Comparison of ENCODE assay signal across 8 cellular contexts in the genomic region with DNA sequence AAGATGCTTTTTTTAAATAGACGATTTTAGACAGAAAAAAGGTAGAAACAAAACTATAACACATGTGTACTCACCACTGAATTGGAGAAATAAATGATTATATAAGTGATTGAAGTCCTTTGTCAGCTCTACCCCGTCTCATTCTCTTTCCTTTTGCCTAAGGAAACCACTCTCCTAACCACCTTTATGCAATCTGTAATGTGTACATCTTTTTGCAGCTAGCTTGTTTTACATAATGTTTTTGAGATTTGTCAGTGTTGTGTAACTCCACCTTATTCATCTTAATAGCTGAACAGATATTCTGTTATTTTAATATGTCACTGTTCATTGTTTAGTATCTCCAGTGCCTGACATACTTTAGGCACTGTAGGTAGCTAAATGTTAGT. TPM values are rescaled to one million over a fixed set of nuclear protein-coding genes. Genes with fewer than 3 reads are reported as not detected.
DNase-seq lines count a peak whose midpoint lies in the region; ATAC-seq and TF ChIP-seq lines count a peak whose summit lies in the region.

No MANE protein-coding gene starts in this region.

- H3K9me3 ChIP-seq in HEK293 (ENCODE audit: control insufficient read depth, insufficient read depth, low read depth, low read length) (no peaks in the 10 kb centered on the region), T-helper 17 cell (ENCODE audit: control insufficient read depth, low read length, poor library complexity, severe bottlenecking) (no peaks in the 10 kb centered on the region), skeletal muscle satellite cell (replicated peaks; ENCODE audit: low read length) (no peaks in the 10 kb centered on the region)

- H3K36me3 Mint-ChIP-seq in T-helper 17 cell (ENCODE audit: low read depth): no peaks in the 10 kb centered on the region

- peak overlapping the region; percentile 98 for H3K4me3 Mint-ChIP-seq in T-helper 17 cell

- H3K9ac ChIP-seq in skeletal muscle satellite cell (ENCODE audit: low read depth, low read length): peak overlapping the region; percentile 97

- no peaks in the 10 kb centered on the region for H3K27me3 Mint-ChIP-seq in T-helper 17 cell

- peaks cover 0 to 34% of the 10 kb centered on the region in 2 experiments for H3K36me3 ChIP-seq in HEK293 (ENCODE audit: control insufficient read depth in 2 of 2, insufficient read depth in 1 of 2, low read length in 2 of 2)
- H3K36me3 ChIP-seq in skeletal muscle satellite cell (ENCODE audit: insufficient read depth, low read length): peaks cover 29% of the 10 kb centered on the region

- H3K27ac ChIP-seq in HEK293 (ENCODE audit: extremely low read depth, low read depth, low read length) (no peak overlapping the region; the same call in 1 of the 2 replicates), foreskin keratinocyte (peak overlapping the region; percentile 88)

- POLR2A ChIA-PET in HEK293 (lab: Yijun Ruan, JAX): interaction anchor here (1.2 to 2.3 kb wide), 4 partner anchors 8 to 30 kb away, joined by 3 to 18 read pairs (median 5); a partner anchor contains a TSS

- no peaks in the 10 kb centered on the region for H3K4me1 ChIP-seq in HEK293 (ENCODE audit: control insufficient read depth, insufficient read depth, low read length)
- H3K4me1 ChIP-seq in foreskin keratinocyte: peaks cover 19% of the 10 kb centered on the region
- peaks cover 29% of the 10 kb centered on the region for H3K4me1 ChIP-seq in skeletal muscle satellite cell (ENCODE audit: control insufficient read depth, insufficient read depth, low read length)

- DNase-seq in T-helper 17 cell (no peak), foreskin keratinocyte (no peak), DMS153 treated with DMSO at 0.1 percent for 48 hours (lab: John Stamatoyannopoulos, UW; ENCODE audit: unreplicated experiment) (no peak), COLO829 (ENCODE audit: low spot score) (no peak), SW 1271 (lab: John Stamatoyannopoulos, UW) (no peak)
- no peak for DNase-seq in stimulated activated naive CD4-positive, alpha-beta T cell (lab: John Stamatoyannopoulos, UW)

- H3K27me3 ChIP-seq in foreskin keratinocyte (no peaks in the 10 kb centered on the region), skeletal muscle satellite cell (ENCODE audit: control insufficient read depth, insufficient read depth, low read length) (no peaks in the 10 kb centered on the region)

- H3K27ac Mint-ChIP-seq in T-helper 17 cell: peak overlapping the region; percentile 100

- CTCF ChIA-PET in HEK293 (lab: Yijun Ruan, JAX): interaction anchor here (0.7 to 1.1 kb wide), 2 partner anchors 123 to 748 kb away, joined by 3 to 4 read pairs; no protein-coding TSS in a partner anchor

- H3K4me3 ChIP-seq in HEK293 (ENCODE audit: low read depth, low read length) (peak overlapping the region; percentile 84), skeletal muscle satellite cell (ENCODE audit: low read length) (peak overlapping the region; percentile 75)

- ATAC-seq in T-helper 17 cell: no peak
- no peak for ATAC-seq in foreskin keratinocyte

- peak overlapping the region; percentile 90 for H3K4me2 ChIP-seq in skeletal muscle satellite cell (ENCODE audit: low read length)

- H3K4me1 Mint-ChIP-seq in T-helper 17 cell: peaks cover 20% of the 10 kb centered on the region

- TF ChIP-seq CTCF in HEK293 (tag by site-specific recombination; IDR thresholded peaks at IDR 0.05): no peak
- no peak for TF ChIP-seq CTCF in foreskin keratinocyte (conservative IDR thresholded peaks at IDR 0.05)

TF ChIP-seq in HEK293, 187 proteins besides CTCF, POLR2A, EP300 and RAD21:
- TF ChIP-seq ZNF521 (tag by site-specific recombination; IDR thresholded peaks at IDR 0.05) (no peak), KLF16 (tag by site-specific recombination; IDR thresholded peaks at IDR 0.05) (no peak), ZNF121 (tag by site-specific recombination; IDR thresholded peaks at IDR 0.05) (no peak), ZNF501 (tag by site-specific recombination; IDR thresholded peaks at IDR 0.05) (no peak), ZNF560 (tag by site-specific recombination; IDR thresholded peaks at IDR 0.05; ENCODE audit: borderline replicate concordance) (no peak), ZBTB21 (tag by site-specific recombination; IDR thresholded peaks at IDR 0.05) (no peak), ZNF600 (tag by site-specific recombination; IDR thresholded peaks at IDR 0.05) (no peak), ZFP37 (tag by site-specific recombination; IDR thresholded peaks at IDR 0.05) (no peak)
- TF ChIP-seq, protein P1, sequence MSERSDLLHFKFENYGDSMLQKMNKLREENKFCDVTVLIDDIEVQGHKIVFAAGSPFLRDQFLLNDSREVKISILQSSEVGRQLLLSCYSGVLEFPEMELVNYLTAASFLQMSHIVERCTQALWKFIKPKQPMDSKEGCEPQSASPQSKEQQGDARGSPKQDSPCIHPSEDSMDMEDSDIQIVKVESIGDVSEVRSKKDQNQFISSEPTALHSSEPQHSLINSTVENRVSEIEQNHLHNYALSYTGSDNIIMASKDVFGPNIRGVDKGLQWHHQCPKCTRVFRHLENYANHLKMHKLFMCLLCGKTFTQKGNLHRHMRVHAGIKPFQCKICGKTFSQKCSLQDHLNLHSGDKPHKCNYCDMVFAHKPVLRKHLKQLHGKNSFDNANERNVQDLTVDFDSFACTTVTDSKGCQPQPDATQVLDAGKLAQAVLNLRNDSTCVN (tag by site-specific recombination; optimal IDR thresholded peaks at IDR 0.05): no peak
- TF ChIP-seq, protein P2, sequence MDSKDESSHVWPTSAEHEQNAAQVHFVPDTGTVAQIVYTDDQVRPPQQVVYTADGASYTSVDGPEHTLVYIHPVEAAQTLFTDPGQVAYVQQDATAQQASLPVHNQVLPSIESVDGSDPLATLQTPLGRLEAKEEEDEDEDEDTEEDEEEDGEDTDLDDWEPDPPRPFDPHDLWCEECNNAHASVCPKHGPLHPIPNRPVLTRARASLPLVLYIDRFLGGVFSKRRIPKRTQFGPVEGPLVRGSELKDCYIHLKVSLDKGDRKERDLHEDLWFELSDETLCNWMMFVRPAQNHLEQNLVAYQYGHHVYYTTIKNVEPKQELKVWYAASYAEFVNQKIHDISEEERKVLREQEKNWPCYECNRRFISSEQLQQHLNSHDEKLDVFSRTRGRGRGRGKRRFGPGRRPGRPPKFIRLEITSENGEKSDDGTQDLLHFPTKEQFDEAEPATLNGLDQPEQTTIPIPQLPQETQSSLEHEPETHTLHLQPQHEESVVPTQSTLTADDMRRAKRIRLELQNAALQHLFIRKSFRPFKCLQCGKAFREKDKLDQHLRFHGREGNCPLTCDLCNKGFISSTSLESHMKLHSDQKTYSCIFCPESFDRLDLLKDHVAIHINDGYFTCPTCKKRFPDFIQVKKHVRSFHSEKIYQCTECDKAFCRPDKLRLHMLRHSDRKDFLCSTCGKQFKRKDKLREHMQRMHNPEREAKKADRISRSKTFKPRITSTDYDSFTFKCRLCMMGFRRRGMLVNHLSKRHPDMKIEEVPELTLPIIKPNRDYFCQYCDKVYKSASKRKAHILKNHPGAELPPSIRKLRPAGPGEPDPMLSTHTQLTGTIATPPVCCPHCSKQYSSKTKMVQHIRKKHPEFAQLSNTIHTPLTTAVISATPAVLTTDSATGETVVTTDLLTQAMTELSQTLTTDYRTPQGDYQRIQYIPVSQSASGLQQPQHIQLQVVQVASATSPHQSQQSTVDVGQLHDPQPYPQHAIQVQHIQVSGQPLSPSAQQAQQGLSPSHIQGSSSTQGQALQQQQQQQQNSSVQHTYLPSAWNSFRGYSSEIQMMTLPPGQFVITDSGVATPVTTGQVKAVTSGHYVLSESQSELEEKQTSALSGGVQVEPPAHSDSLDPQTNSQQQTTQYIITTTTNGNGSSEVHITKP (tag by site-specific recombination; IDR thresholded peaks at IDR 0.05): no peak

RNA-seq across cellular contexts. Expression of a gene that starts 0.7 kb away (rescaled TPM):
- total RNA-seq in T-helper 17 cell (10 to 100 TPM; 14.1 to 20.5 TPM), foreskin keratinocyte (34.8 and 35.2 TPM in 2 replicates)
- 32.8 and 38.3 TPM in 2 replicates for polyA plus RNA-seq in foreskin keratinocyte
- total RNA-seq in skeletal muscle satellite cell (2012; rRNA removed): 10.0 and 19.3 TPM in 2 replicates

RNA-seq across cellular contexts. Expression of a gene that starts 20.5 kb away (rescaled TPM):
- 1 to 10 TPM in 1 of 2 donors, under 1 TPM in 1; 0.89 to 1.9 TPM for total RNA-seq in T-helper 17 cell
- total RNA-seq in foreskin keratinocyte: 3.2 and 4.4 TPM in 2 replicates
- 3.4 and 4.3 TPM in 2 replicates for polyA plus RNA-seq in foreskin keratinocyte
- 3.8 and 4.8 TPM in 2 replicates for total RNA-seq in skeletal muscle satellite cell (2012; rRNA removed)

RNA-seq across cellular contexts. Expression of a gene that starts 27.2 kb away (rescaled TPM):
- 10 to 100 TPM; 48.7 to 49.9 TPM for total RNA-seq in T-helper 17 cell
- 58.4 and 59.8 TPM in 2 replicates for total RNA-seq in foreskin keratinocyte
- polyA plus RNA-seq in foreskin keratinocyte: 25.5 and 31.2 TPM in 2 replicates
- total RNA-seq in skeletal muscle satellite cell (2012; rRNA removed): 52.0 and 56.0 TPM in 2 replicates
